Comparison of ENCODE assay signal across 14 cellular contexts in genomic region chr6:5435449-5435848, GRCh38.
A peak's percentile ranks its signal among the peaks of the same experiment; 100 is the strongest.
DNase-seq lines count a peak whose midpoint lies in the region; ATAC-seq, FAIRE-seq and TF ChIP-seq lines count a peak whose summit lies in the region.
"Had no signal": no experiment of that assay in that cellular context is flagged by ENCODE, and none has a peak within 500 bp of the region (broad histone marks: within the 10 kb centered on the region; RNA-seq: fewer than 3 reads in every experiment).

No MANE protein-coding gene starts in this region.

- H3K27ac ChIP-seq in fibroblast of lung (ENCODE audit: insufficient read depth, low read length) (no peak overlapping the region), psoas muscle (no peak overlapping the region), GM23338 (ENCODE audit: low read depth) (no peak overlapping the region)

- H3K27me3 Mint-ChIP-seq in GM23338 (ENCODE audit: insufficient read depth, low read depth, poor library complexity), result no peaks in the 10 kb centered on the region
- H3K27me3 Mint-ChIP-seq: dendritic cell treated with granulocyte-macrophage colony-stimulating factor and Interleukin-4, amounts not matched to agents 40 ng/mL and 50 ng/mL, for 4 days had no signal

- no peaks in the 10 kb centered on the region for H3K9me2 ChIP-seq in GM23338 (ENCODE audit: insufficient read depth)

- H3K4me3 ChIP-seq in fibroblast of lung (replicated peaks in 1 of 4; ENCODE audit: control extremely low read depth in 1 of 4, insufficient read depth in 1 of 4, low read depth in 3 of 4, low read length in 4 of 4), result no peak overlapping the region
- no peak overlapping the region for H3K4me3 ChIP-seq in psoas muscle
- H3K4me3 ChIP-seq in GM23338, result no peak overlapping the region

- no peak overlapping the region for H2AFZ ChIP-seq in fibroblast of lung (ENCODE audit: low read length)
- H2AFZ ChIP-seq in GM23338, result no peak overlapping the region

- H3K4me1 ChIP-seq in fibroblast of lung (ENCODE audit: control insufficient read depth, extremely low read depth, insufficient read depth, low read length) (no peaks in the 10 kb centered on the region), psoas muscle (no peaks in the 10 kb centered on the region), GM23338 (ENCODE audit: insufficient read depth) (peaks cover 30% of the 10 kb centered on the region)

- no peak overlapping the region for H3K9ac ChIP-seq in fibroblast of lung (ENCODE audit: insufficient read depth, low read length)

- H4K20me1 ChIP-seq in fibroblast of lung (ENCODE audit: control insufficient read depth, extremely low read depth, insufficient read depth, low read length) (no peaks in the 10 kb centered on the region), GM23338 (replicated peaks; ENCODE audit: insufficient read depth) (no peaks in the 10 kb centered on the region)

- no peaks in the 10 kb centered on the region for H3K9me3 ChIP-seq in fibroblast of lung (ENCODE audit: control insufficient read depth, insufficient read depth, low read depth, low read length)
- peaks cover 7% of the 10 kb centered on the region for H3K9me3 ChIP-seq in psoas muscle

- 52 to 81% (median 74%) methylated on average over 7 of the region's 7 CpGs for WGBS in psoas muscle, 3 donors

- no peaks in the 10 kb centered on the region for H3K27me3 ChIP-seq in fibroblast of lung (ENCODE audit: control insufficient read depth, insufficient read depth, low read length)
- H3K27me3 ChIP-seq in psoas muscle (ENCODE audit: insufficient read depth in 3 of 3, low read length in 2 of 3), result no peaks in the 10 kb centered on the region
- no peaks in the 10 kb centered on the region for H3K27me3 ChIP-seq in GM23338 (ENCODE audit: insufficient read depth)

- H3K4me1 Mint-ChIP-seq in GM23338, result peaks cover 41% of the 10 kb centered on the region

- DNase-seq in Daoy (ENCODE audit: low read depth) (peak; percentile 94), RCC 7860 (ENCODE audit: low spot score) (peak; percentile 67), fibroblast of lung (ENCODE audit: low read depth in 2 of 2) (peak; percentile 46 to 83), psoas muscle (no peak), medulla oblongata (ENCODE audit: extremely low spot score) (no peak), SKM-1 treated with dmso at 0.1 percent for 144 hours (lab: John Stamatoyannopoulos, UW; ENCODE audit: unreplicated experiment) (no peak), GM23338 (ENCODE audit: low spot score) (no peak)
- no peak for DNase-seq in activated CD4-positive, alpha-beta T cell treated with anti-CD3 and anti-CD28 coated beads, Interleukin-2, amount 50 U/mL, for 1 hour
- DNase-seq: erythroblast, hippocampal formation, MV-4-11, NCI-H748 treated with DMSO at 0.1 percent for 48 hours, T-helper 1 cell had no signal

- H3K9me3 Mint-ChIP-seq in GM23338, result no peaks in the 10 kb centered on the region

- ATAC-seq in psoas muscle (peak in 3 of 4 donors; percentile 42 to 65 (median 44)), GM23338 (no peak)

- no peaks in the 10 kb centered on the region for H3F3A ChIP-seq in GM23338 (replicated peaks; ENCODE audit: low read depth)

- peak; percentile 79 for FAIRE-seq in RCC 7860 (lab: Jason Lieb, UNC)

- H3K4me2 ChIP-seq in fibroblast of lung (ENCODE audit: extremely low read depth, insufficient read depth, low read length) (no peak overlapping the region), GM23338 (no peak overlapping the region)

- no peak for TF ChIP-seq CTCF in fibroblast of lung (conservative IDR thresholded peaks at IDR 0.05 in 1 of 2, IDR thresholded peaks at IDR 0.05 in 1 of 2; ENCODE audit: low read depth in 1 of 2, low read length in 2 of 2)
- no peak for TF ChIP-seq CTCF in psoas muscle (IDR thresholded peaks at IDR 0.05)
- no peak for TF ChIP-seq CTCF in GM23338 (conservative IDR thresholded peaks at IDR 0.05; ENCODE audit: low read depth in 2 of 2)

- no peaks in the 10 kb centered on the region for H3K36me3 ChIP-seq in fibroblast of lung (ENCODE audit: control insufficient read depth, insufficient read depth, low read length)
- peaks cover 0 to 8% of the 10 kb centered on the region in 2 donors for H3K36me3 ChIP-seq in psoas muscle (ENCODE audit: insufficient read depth in 1 of 2, low read depth in 1 of 2)
- no peaks in the 10 kb centered on the region for H3K36me3 ChIP-seq in GM23338 (ENCODE audit: insufficient read depth)

- H3K4me3 Mint-ChIP-seq in GM23338, result no peak overlapping the region
- H3K4me3 Mint-ChIP-seq: dendritic cell treated with granulocyte-macrophage colony-stimulating factor and Interleukin-4, amounts not matched to agents 40 ng/mL and 50 ng/mL, for 4 days had no signal

- no peak overlapping the region for H3K27ac Mint-ChIP-seq in GM23338
- H3K27ac Mint-ChIP-seq: dendritic cell treated with granulocyte-macrophage colony-stimulating factor and Interleukin-4, amounts not matched to agents 40 ng/mL and 50 ng/mL, for 4 days had no signal

- intact Hi-C loops in psoas muscle (cut with DNase I), result no loop called here

- H3K36me3 Mint-ChIP-seq in GM23338 (ENCODE audit: low read depth), result no peaks in the 10 kb centered on the region

- H3K79me2 ChIP-seq in fibroblast of lung (ENCODE audit: control insufficient read depth, insufficient read depth, low read length), result no peaks in the 10 kb centered on the region
- no peaks in the 10 kb centered on the region for H3K79me2 ChIP-seq in GM23338 (replicated peaks; ENCODE audit: insufficient read depth)

TF ChIP-seq in GM23338, 12 proteins besides CTCF, POLR2A, EP300 and RAD21 (continues in another document):
- TF ChIP-seq ZNF114 (CRISPR knock-in tag; IDR thresholded peaks at IDR 0.05) (no peak), EZH2phosphoT487 (IDR thresholded peaks at IDR 0.05; ENCODE audit: unreplicated experiment) (no peak), CREB1 (CRISPR knock-in tag; IDR thresholded peaks at IDR 0.05; ENCODE audit: low read depth) (no peak), ZNF462 (CRISPR knock-in tag; IDR thresholded peaks at IDR 0.05) (no peak), STAT1 (IDR thresholded peaks at IDR 0.05; ENCODE audit: unreplicated experiment) (no peak), POLR2AphosphoS5 (IDR thresholded peaks at IDR 0.05; ENCODE audit: low read depth) (no peak), ZNF331 (CRISPR knock-in tag; IDR thresholded peaks at IDR 0.05; ENCODE audit: low read depth) (no peak)

Comparison
In these comparisons a context has a peak if more than half of its experiments do, and no peak if none do; other contexts are left out.
1. DNase-seq: peak in Daoy (single experiment), RCC 7860 (single experiment) and fibroblast of lung (2 of 2); none in psoas muscle (0 of 2), medulla oblongata (single experiment), SKM-1 treated with dmso at 0.1 percent for 144 hours (single experiment), activated CD4-positive, alpha-beta T cell treated with anti-CD3 and anti-CD28 coated beads, Interleukin-2, amount 50 U/mL, for 1 hour (single experiment) and GM23338 (single experiment).